Comparison of ENCODE assay signal across 13 cellular contexts in the genomic region with DNA sequence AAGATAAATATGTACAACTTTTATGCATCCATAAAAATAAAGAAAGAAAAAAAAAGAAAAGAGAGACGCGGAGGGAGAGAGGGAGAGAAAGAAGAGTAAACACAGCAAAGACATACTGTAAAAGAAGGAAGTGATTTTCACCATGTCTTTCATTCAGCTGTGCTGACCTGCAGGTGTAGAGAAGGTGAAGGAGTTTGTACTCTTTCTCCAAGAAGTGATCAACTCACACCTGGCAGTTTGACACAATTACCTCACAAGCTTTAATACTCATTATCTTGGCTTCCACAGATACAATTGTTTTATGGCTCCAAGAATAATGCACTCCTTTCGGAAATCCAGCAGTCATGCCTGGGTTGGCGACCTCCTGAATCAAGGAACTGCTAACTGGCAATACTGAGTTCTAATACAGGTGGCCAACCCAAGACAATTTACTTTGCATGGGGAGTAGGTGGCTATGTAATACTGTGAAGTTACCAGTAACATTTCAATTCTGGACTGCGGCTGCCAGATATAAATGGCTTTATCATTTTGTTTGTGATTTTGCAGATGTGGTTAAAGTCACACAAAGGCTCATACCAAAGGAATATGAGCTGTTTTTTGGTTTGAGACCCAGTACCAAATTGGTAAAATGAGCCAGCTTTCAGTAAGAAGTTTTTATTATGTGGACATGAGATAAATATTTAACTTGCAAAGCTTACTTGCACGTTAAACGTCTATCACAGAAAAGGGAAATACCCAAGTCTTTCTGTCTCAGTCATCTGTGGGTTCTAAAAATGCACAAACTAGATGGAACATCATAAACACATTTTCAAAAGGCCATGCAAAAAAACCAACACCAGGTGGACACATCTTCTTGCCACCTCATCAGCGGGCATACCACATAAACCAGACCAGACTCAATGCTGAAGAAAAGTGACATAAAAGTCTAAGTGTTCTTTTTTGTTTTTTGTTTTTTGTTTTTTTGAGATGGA.
DNase-seq lines count a peak whose midpoint lies in the region; ATAC-seq, FAIRE-seq and TF ChIP-seq lines count a peak whose summit lies in the region.
"Had no signal": no experiment of that assay in that cellular context is flagged by ENCODE, and none has a peak within 500 bp of the region (broad histone marks: within the 10 kb centered on the region; RNA-seq: fewer than 3 reads in every experiment).

No MANE protein-coding gene starts in this region.

- ATAC-seq in GM18867 (IDR thresholded peaks at IDR 0.05; ENCODE audit: unreplicated experiment) (peak; percentile 79), GM21786 (IDR thresholded peaks at IDR 0.05; ENCODE audit: unreplicated experiment) (peak; percentile 77), HG03175 (IDR thresholded peaks at IDR 0.05; ENCODE audit: unreplicated experiment) (peak; percentile 67), GM21360 (IDR thresholded peaks at IDR 0.05; ENCODE audit: unreplicated experiment) (no peak)

- H3K4me3 Mint-ChIP-seq in progenitor cell of endocrine pancreas (ENCODE audit: low read depth): no peak overlapping the region
- H3K4me3 Mint-ChIP-seq: stimulated activated naive CD8-positive, alpha-beta T cell treated with anti-CD3 and anti-CD28 coated beads, Interleukin-15, Interleukin-2, amounts not matched to agents 100 ng/mL and 50 ng/mL, for 24 hours had no signal

- H3K4me1 ChIP-seq in keratinocyte (ENCODE audit: control insufficient read depth, extremely low read depth, insufficient read depth, low read length): peaks cover 11% of the 10 kb centered on the region
- H3K4me1 ChIP-seq in effector memory CD4-positive, alpha-beta T cell (ENCODE audit: control insufficient read depth, insufficient read depth, low read length, poor library complexity, severe bottlenecking): no peaks in the 10 kb centered on the region

- H3K27ac Mint-ChIP-seq in progenitor cell of endocrine pancreas: no peak overlapping the region
- H3K27ac Mint-ChIP-seq: stimulated activated naive CD8-positive, alpha-beta T cell treated with anti-CD3 and anti-CD28 coated beads, Interleukin-15, Interleukin-2, amounts not matched to agents 100 ng/mL and 50 ng/mL, for 24 hours had no signal

- peaks cover 16% of the 10 kb centered on the region for H3K4me1 Mint-ChIP-seq in progenitor cell of endocrine pancreas (ENCODE audit: low read depth)

- no peak overlapping the region for H3K4me3 ChIP-seq in keratinocyte (ENCODE audit: control insufficient read depth in 2 of 3, extremely low read depth in 1 of 3, insufficient read depth in 2 of 3, low read depth in 1 of 3, low read length in 3 of 3)
- no peak overlapping the region for H3K4me3 ChIP-seq in effector memory CD4-positive, alpha-beta T cell (ENCODE audit: insufficient read depth, low read depth, low read length, poor library complexity, severe bottlenecking)

- no peak overlapping the region for H3K9ac ChIP-seq in keratinocyte (ENCODE audit: control insufficient read depth, extremely low read depth, insufficient read depth, low read length)

- peaks cover 12% of the 10 kb centered on the region for H3K27me3 Mint-ChIP-seq in progenitor cell of endocrine pancreas

- H3K9me3 Mint-ChIP-seq in progenitor cell of endocrine pancreas (ENCODE audit: low read depth): peaks cover 3% of the 10 kb centered on the region
- H3K9me3 Mint-ChIP-seq: stimulated activated naive CD8-positive, alpha-beta T cell treated with anti-CD3 and anti-CD28 coated beads, Interleukin-15, Interleukin-2, amounts not matched to agents 100 ng/mL and 50 ng/mL, for 24 hours had no signal

- no peaks in the 10 kb centered on the region for H3K79me2 ChIP-seq in keratinocyte (ENCODE audit: control insufficient read depth, insufficient read depth, low read length)

- DNase-seq in keratinocyte (ENCODE audit: low read depth, low spot score) (no peak), progenitor cell of endocrine pancreas (ENCODE audit: low spot score, unreplicated experiment) (no peak), GF-D8 (lab: John Stamatoyannopoulos, UW) (no peak)
- no peak for DNase-seq in effector memory CD4-positive, alpha-beta T cell
- DNase-seq: activated CD8-positive, alpha-beta memory T cell treated with anti-CD3 and anti-CD28 coated beads for 24 hours; erythroblast; NCI-H446 had no signal

- H3K9me3 ChIP-seq in keratinocyte (ENCODE audit: control insufficient read depth, low read depth, low read length): no peaks in the 10 kb centered on the region
- no peaks in the 10 kb centered on the region for H3K9me3 ChIP-seq in effector memory CD4-positive, alpha-beta T cell (ENCODE audit: control insufficient read depth, low read length)
- H3K9me3 ChIP-seq: neutrophil had no signal

- H4K20me1 ChIP-seq in keratinocyte (ENCODE audit: control insufficient read depth, extremely low read depth, insufficient read depth, low read length): no peaks in the 10 kb centered on the region

- no peak overlapping the region for H3K4me2 ChIP-seq in keratinocyte (ENCODE audit: control insufficient read depth, extremely low read depth, insufficient read depth, low read depth, low read length)

- H3K27ac ChIP-seq in keratinocyte (ENCODE audit: control insufficient read depth, insufficient read depth, low read length): peak overlapping the region; percentile 30
- no peak overlapping the region for H3K27ac ChIP-seq in effector memory CD4-positive, alpha-beta T cell (ENCODE audit: insufficient read depth, low read length, poor library complexity, severe bottlenecking)
- H3K27ac ChIP-seq: neutrophil had no signal

- no peaks in the 10 kb centered on the region for H3K27me3 ChIP-seq in keratinocyte (ENCODE audit: control insufficient read depth, extremely low read depth, insufficient read depth, low read length)
- no peaks in the 10 kb centered on the region for H3K27me3 ChIP-seq in effector memory CD4-positive, alpha-beta T cell (replicated peaks; ENCODE audit: control insufficient read depth, insufficient read depth, low read length, poor library complexity, severe bottlenecking)
- H3K27me3 ChIP-seq: neutrophil had no signal

- FAIRE-seq in keratinocyte (lab: Jason Lieb, UNC): peak; percentile 43

- H3K36me3 Mint-ChIP-seq in progenitor cell of endocrine pancreas (ENCODE audit: insufficient read depth): no peaks in the 10 kb centered on the region

- H2AFZ ChIP-seq in keratinocyte (ENCODE audit: control insufficient read depth, low read length): no peak overlapping the region

- TF ChIP-seq CTCF in keratinocyte (optimal IDR thresholded peaks at IDR 0.05 in 1 of 3, IDR thresholded peaks at IDR 0.05 in 1 of 3, conservative IDR thresholded peaks at IDR 0.05 in 1 of 3; ENCODE audit: extremely low read depth in 1 of 3, insufficient read depth in 2 of 3, low read length in 3 of 3) (no peak), progenitor cell of endocrine pancreas (IDR thresholded peaks at IDR 0.05; ENCODE audit: unreplicated experiment) (no peak)

- no peaks in the 10 kb centered on the region for H3K36me3 ChIP-seq in keratinocyte (ENCODE audit: control insufficient read depth in 2 of 2, extremely low read depth in 1 of 2, insufficient read depth in 2 of 2, low read length in 2 of 2)
- no peaks in the 10 kb centered on the region for H3K36me3 ChIP-seq in effector memory CD4-positive, alpha-beta T cell (ENCODE audit: control insufficient read depth, insufficient read depth, low read length)
- H3K36me3 ChIP-seq: neutrophil had no signal

- dilution Hi-C loops in keratinocyte (cut with MboI; ENCODE audit: extremely low pct_ligation_motif_present, low sequenced_read_pairs): no loop called here

- H3K9me1 ChIP-seq in keratinocyte (ENCODE audit: control insufficient read depth, extremely low read depth, insufficient read depth, low read length): no peaks in the 10 kb centered on the region
